18 cellular contexts compared by ENCODE assay signal in the genomic region with DNA sequence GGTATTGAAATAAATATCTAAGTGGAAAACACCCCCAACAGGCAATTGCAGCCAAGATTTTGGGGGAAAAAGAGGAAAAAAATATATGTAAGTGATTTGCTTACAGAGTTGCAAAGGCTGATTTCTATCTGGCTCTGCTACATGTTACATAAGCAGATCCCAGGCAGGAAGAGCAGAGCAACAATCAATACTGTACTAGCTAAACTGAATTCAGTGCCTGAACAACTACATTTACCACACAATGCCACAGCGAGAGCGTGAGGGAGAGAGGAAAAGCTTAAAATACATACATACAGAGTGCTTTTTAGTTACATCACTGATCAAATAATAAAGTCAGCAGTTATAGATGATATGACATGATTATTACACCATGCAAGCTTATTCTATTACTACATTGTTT.
DNase-seq lines count a peak whose midpoint lies in the region; ATAC-seq and TF ChIP-seq lines count a peak whose summit lies in the region.
"Had no signal": no experiment of that assay in that cellular context is flagged by ENCODE, and none has a peak within 500 bp of the region (broad histone marks: within the 10 kb centered on the region; RNA-seq: fewer than 3 reads in every experiment).

No MANE protein-coding gene starts in this region.

- H3K27me3 ChIP-seq in OCI-LY3 (ENCODE audit: low read depth, low read length) (no peaks in the 10 kb centered on the region), colonic mucosa (no peaks in the 10 kb centered on the region), SK-N-SH (ENCODE audit: insufficient read depth) (no peaks in the 10 kb centered on the region)

- H3K27ac ChIP-seq in OCI-LY3 (ENCODE audit: low read length) (no peak overlapping the region), colonic mucosa (no peak overlapping the region), SK-N-SH (ENCODE audit: low read depth in 2 of 2, low read length in 1 of 2) (no peak overlapping the region)

- H3K4me3 ChIP-seq in OCI-LY3 (ENCODE audit: low read length) (no peak overlapping the region), colonic mucosa (no peak overlapping the region), SK-N-SH (ENCODE audit: low read depth in 2 of 2, low read length in 1 of 2) (no peak overlapping the region)
- H3K4me3 ChIP-seq: GM23338, K562 had no signal

- H3F3A ChIP-seq in SK-N-SH (replicated peaks; ENCODE audit: insufficient read depth) = no peaks in the 10 kb centered on the region

- no peaks in the 10 kb centered on the region for H4K20me1 ChIP-seq in OCI-LY3 (ENCODE audit: insufficient read depth, low read length)
- H4K20me1 ChIP-seq in SK-N-SH (ENCODE audit: insufficient read depth) = no peaks in the 10 kb centered on the region

- POLR2A ChIA-PET in SK-N-SH (lab: Yijun Ruan, JAX) = no interaction called here

- no peaks in the 10 kb centered on the region for H3K9me3 ChIP-seq in OCI-LY3 (ENCODE audit: insufficient read depth, low read length)
- H3K9me3 ChIP-seq in colonic mucosa = no peaks in the 10 kb centered on the region
- no peaks in the 10 kb centered on the region for H3K9me3 ChIP-seq in SK-N-SH

- H3K36me3 ChIP-seq in OCI-LY3 (replicated peaks; ENCODE audit: low read depth, low read length) (no peaks in the 10 kb centered on the region), colonic mucosa (no peaks in the 10 kb centered on the region), SK-N-SH (replicated peaks in 1 of 2; ENCODE audit: control insufficient read depth in 1 of 2, insufficient read depth in 2 of 2, low read length in 1 of 2) (no peaks in the 10 kb centered on the region)

- H3K79me2 ChIP-seq in OCI-LY3 (ENCODE audit: low read length) (no peaks in the 10 kb centered on the region), SK-N-SH (ENCODE audit: insufficient read depth) (no peaks in the 10 kb centered on the region)

- intact Hi-C loops in colonic mucosa (cut with DNase I) = no loop called here

- TF ChIP-seq RAD21 in SK-N-SH (IDR thresholded peaks at IDR 0.05; ENCODE audit: low read length) = no peak

- WGBS in SK-N-SH (ENCODE audit: low lambda C conversion rate) = 79% methylated on average over 2 of the region's 2 CpGs

- no peak for TF ChIP-seq EP300 in SK-N-SH (IDR thresholded peaks at IDR 0.05; ENCODE audit: borderline replicate concordance in 1 of 2, low read depth in 1 of 2, low read length in 1 of 2)

- H3K4me1 ChIP-seq in OCI-LY3 (ENCODE audit: low read length) (0 out of 2 replicates have a peak, but pooled peaks cover 3% of the 10 kb centered on the region), colonic mucosa (no peaks in the 10 kb centered on the region), SK-N-SH (ENCODE audit: control insufficient read depth in 1 of 2, insufficient read depth in 2 of 2, low read depth in 1 of 2, low read length in 1 of 2) (peaks cover 0 to 4% of the 10 kb centered on the region in 2 experiments; a peak in 2 of 4 replicates)

- H3K9ac ChIP-seq in OCI-LY3 (ENCODE audit: low read length) (no peak overlapping the region), colonic mucosa (ENCODE audit: low read depth in 2 of 2, low read length in 2 of 2) (no peak overlapping the region), SK-N-SH (no peak overlapping the region)

- TF ChIP-seq CTCF in OCI-LY3 (IDR thresholded peaks at IDR 0.05; ENCODE audit: low read depth, low read length) = no peak
- TF ChIP-seq CTCF in colonic mucosa (IDR thresholded peaks at IDR 0.05) = no peak
- TF ChIP-seq CTCF in SK-N-SH (IDR thresholded peaks at IDR 0.05) = no peak

- 0 out of 2 replicates have a peak overlapping the region, but pooled peaks have one; percentile 37 for H2AFZ ChIP-seq in OCI-LY3 (ENCODE audit: low read depth, low read length)
- H2AFZ ChIP-seq in SK-N-SH (ENCODE audit: low read depth) = no peak overlapping the region
- H2AFZ ChIP-seq: GM23338 had no signal

- CTCF ChIA-PET in SK-N-SH (lab: Yijun Ruan, JAX) = interaction anchor here (1.0 to 2.0 kb wide), 3 partner anchors 21 to 922 kb away, joined by 4 to 5 read pairs (median 4); no protein-coding TSS in a partner anchor

- no peaks in the 10 kb centered on the region for H3K9me2 ChIP-seq in SK-N-SH

- peak; percentile 37 for ATAC-seq in left lobe of liver
- ATAC-seq: GM23338, HCT116, K562 had no signal

- DNase-seq in NCI-H2107 treated with DMSO at 0.1 percent for 48 hours (lab: John Stamatoyannopoulos, UW; ENCODE audit: unreplicated experiment) (peak; percentile 68), NCI-H2107 (lab: John Stamatoyannopoulos, UW) (no peak), NCI-H1092 (lab: John Stamatoyannopoulos, UW) (peak; percentile 49), left lobe of liver (ENCODE audit: low spot score) (no peak), colonic mucosa (no peak), SK-N-SH (no peak), hypothalamus (lab: John Stamatoyannopoulos, UW) (no peak)
- DNase-seq: CD4-positive, alpha-beta memory T cell; DMS53; EL; NCI-H2029 treated with DMSO at 0.1 percent for 48 hours; NCI-H2227 treated with DMSO at 0.1 percent for 48 hours; NCI-H524 treated with DMSO at 0.1 percent for 48 hours; NK-92 treated with Interleukin-12 subunit alpha and Interleukin-12 subunit beta, amount 100 ng/mL, for 24 hours had no signal

- H3K4me2 ChIP-seq in OCI-LY3 (ENCODE audit: low read length) (peak overlapping the region; percentile 60; the same call in 1 of the 2 replicates), SK-N-SH (no peak overlapping the region)
- H3K4me2 ChIP-seq: GM23338 had no signal

TF ChIP-seq in SK-N-SH, 30 proteins besides CTCF, POLR2A, EP300 and RAD21:
- TF ChIP-seq RXRA (IDR thresholded peaks at IDR 0.05; ENCODE audit: borderline replicate concordance, low read depth) (no peak), CHD2 (IDR thresholded peaks at IDR 0.05; ENCODE audit: low read length, partially characterized antibody) (no peak), GATA2 (CRISPR knock-in tag; IDR thresholded peaks at IDR 0.05) (no peak), YY1 (IDR thresholded peaks at IDR 0.05; ENCODE audit: low read depth) (no peak), FOXJ3 (CRISPR knock-in tag; IDR thresholded peaks at IDR 0.05) (no peak), SIN3A (IDR thresholded peaks at IDR 0.05; ENCODE audit: borderline replicate concordance, low read depth, low read length) (no peak), SMC3 (IDR thresholded peaks at IDR 0.05; ENCODE audit: low read depth, low read length) (no peak), NRF1 (IDR thresholded peaks at IDR 0.05; ENCODE audit: low read depth, low read length) (no peak)
- TF ChIP-seq, protein P1, sequence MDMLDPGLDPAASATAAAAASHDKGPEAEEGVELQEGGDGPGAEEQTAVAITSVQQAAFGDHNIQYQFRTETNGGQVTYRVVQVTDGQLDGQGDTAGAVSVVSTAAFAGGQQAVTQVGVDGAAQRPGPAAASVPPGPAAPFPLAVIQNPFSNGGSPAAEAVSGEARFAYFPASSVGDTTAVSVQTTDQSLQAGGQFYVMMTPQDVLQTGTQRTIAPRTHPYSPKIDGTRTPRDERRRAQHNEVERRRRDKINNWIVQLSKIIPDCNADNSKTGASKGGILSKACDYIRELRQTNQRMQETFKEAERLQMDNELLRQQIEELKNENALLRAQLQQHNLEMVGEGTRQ (IDR thresholded peaks at IDR 0.05; ENCODE audit: borderline replicate concordance, low read depth, low read length) = no peak
- TF ChIP-seq, protein P2, sequence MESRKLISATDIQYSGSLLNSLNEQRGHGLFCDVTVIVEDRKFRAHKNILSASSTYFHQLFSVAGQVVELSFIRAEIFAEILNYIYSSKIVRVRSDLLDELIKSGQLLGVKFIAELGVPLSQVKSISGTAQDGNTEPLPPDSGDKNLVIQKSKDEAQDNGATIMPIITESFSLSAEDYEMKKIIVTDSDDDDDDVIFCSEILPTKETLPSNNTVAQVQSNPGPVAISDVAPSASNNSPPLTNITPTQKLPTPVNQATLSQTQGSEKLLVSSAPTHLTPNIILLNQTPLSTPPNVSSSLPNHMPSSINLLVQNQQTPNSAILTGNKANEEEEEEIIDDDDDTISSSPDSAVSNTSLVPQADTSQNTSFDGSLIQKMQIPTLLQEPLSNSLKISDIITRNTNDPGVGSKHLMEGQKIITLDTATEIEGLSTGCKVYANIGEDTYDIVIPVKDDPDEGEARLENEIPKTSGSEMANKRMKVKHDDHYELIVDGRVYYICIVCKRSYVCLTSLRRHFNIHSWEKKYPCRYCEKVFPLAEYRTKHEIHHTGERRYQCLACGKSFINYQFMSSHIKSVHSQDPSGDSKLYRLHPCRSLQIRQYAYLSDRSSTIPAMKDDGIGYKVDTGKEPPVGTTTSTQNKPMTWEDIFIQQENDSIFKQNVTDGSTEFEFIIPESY (IDR thresholded peaks at IDR 0.05; ENCODE audit: borderline replicate concordance, low read depth) = no peak
TF ChIP-seq in SK-N-SH: peak in this region for 0.

Comparison
In these comparisons a context has a peak if more than half of its experiments do, and no peak if none do; other contexts are left out.
1. DNase-seq: peak in NCI-H2107 treated with DMSO at 0.1 percent for 48 hours (single experiment) and NCI-H1092 (single experiment); none in NCI-H2107 (single experiment), left lobe of liver (single experiment), colonic mucosa (single experiment), SK-N-SH (single experiment) and hypothalamus (0 of 51).